Comparison of ENCODE assay signal across 7 cellular contexts in genomic region chr17:64275016-64275415, GRCh38.
"Had no signal": no experiment of that assay in that cellular context is flagged by ENCODE, and none has a peak within 500 bp of the region (broad histone marks: within the 10 kb centered on the region; RNA-seq: fewer than 3 reads in every experiment).

No MANE protein-coding gene starts in this region.

- H3K4me3 Mint-ChIP-seq: HFFc6, IgD-negative memory B cell had no signal

- H3K27ac Mint-ChIP-seq: HFFc6, IgD-negative memory B cell had no signal

- DNase-seq: GM23248, GOT3, H7, HFFc6 had no signal

- H3K36me3 Mint-ChIP-seq: IgD-negative memory B cell had no signal

- H2AFZ ChIP-seq: GM23248 had no signal

- H3K4me3 ChIP-seq: GM23248, HAP-1 had no signal

- H3K36me3 ChIP-seq: HAP-1 had no signal

- H3K27me3 Mint-ChIP-seq: IgD-negative memory B cell had no signal

- H3K9ac ChIP-seq: GM23248 had no signal

- H3K27ac ChIP-seq: GM23248, HL-60 had no signal

- H3K9me3 ChIP-seq: HAP-1 had no signal
